1 cellular context compared by ENCODE assay signal in genomic region chr1:112508242-112509004, GRCh38.
TF ChIP-seq lines count a peak whose summit lies in the region.

TSS of gene WNT2B (plus strand) at chr1:112508965. CDS start at chr1:112509263, 298 bp downstream.

TF ChIP-seq in HEK293, 187 proteins besides CTCF, POLR2A, EP300 and RAD21 (continued from another document):
- 0 out of 2 replicates have a peak, but pooled peaks have one; percentile 20 for TF ChIP-seq GLIS2 (tag by site-specific recombination; IDR thresholded peaks at IDR 0.05)
- no peak for TF ChIP-seq ZNF146 (tag by site-specific recombination; IDR thresholded peaks at IDR 0.05)
- 0 out of 2 replicates have a peak, but pooled peaks have one; percentile 38 for TF ChIP-seq ZBTB44 (tag by site-specific recombination; IDR thresholded peaks at IDR 0.05)
- TF ChIP-seq ELK4 (IDR thresholded peaks at IDR 0.05; ENCODE audit: borderline replicate concordance, low read depth, low read length), result no peak
- no peak for TF ChIP-seq ZNF48 (tag by site-specific recombination; IDR thresholded peaks at IDR 0.05)
- peak; percentile 98 for TF ChIP-seq ZNF335 (tag by site-specific recombination; conservative IDR thresholded peaks at IDR 0.05)
- TF ChIP-seq ZSCAN5A (tag by site-specific recombination; IDR thresholded peaks at IDR 0.05), result no peak
- no peak for TF ChIP-seq ZNF266 (tag by site-specific recombination; IDR thresholded peaks at IDR 0.05; ENCODE audit: low read depth)
- TF ChIP-seq ZNF132 (tag by site-specific recombination; IDR thresholded peaks at IDR 0.05; ENCODE audit: borderline replicate concordance), result no peak
